9 cellular contexts compared by ENCODE assay signal in the genomic region with DNA sequence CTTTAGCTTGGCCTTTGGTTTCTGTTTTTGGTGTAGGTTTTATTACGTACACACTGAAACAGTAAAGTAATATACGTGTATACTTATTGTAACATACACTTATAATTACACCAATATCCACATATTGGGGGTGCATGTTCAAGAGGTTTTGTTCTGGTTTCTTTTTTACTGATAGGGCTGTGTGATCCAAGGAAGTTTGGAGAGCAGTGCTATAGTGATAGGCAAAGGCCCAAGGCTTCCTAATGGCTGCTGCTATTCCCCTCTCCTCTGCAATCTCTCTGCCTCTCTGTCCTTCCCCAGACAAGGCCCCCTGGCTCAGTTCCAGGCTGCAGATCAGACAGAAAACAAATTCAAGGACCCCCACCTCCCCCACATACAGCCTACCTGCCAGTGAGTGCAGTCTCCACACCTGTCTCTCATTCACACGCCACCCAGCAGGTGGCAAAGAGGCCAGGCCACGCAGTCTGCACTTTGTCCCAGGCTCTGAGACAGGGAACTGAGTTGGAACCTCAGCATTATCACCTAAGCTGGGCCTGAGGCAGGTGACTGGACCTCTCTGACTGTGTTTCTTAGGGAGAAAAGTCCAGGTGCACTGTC. TPM values are rescaled to one million over a fixed set of nuclear protein-coding genes. Genes with fewer than 3 reads are reported as not detected.
DNase-seq lines count a peak whose midpoint lies in the region; ATAC-seq, FAIRE-seq and TF ChIP-seq lines count a peak whose summit lies in the region.
"Had no signal": no experiment of that assay in that cellular context is flagged by ENCODE, and none has a peak within 500 bp of the region (broad histone marks: within the 10 kb centered on the region; RNA-seq: fewer than 3 reads in every experiment).

No MANE protein-coding gene starts in this region.

- BruUV-seq in PC-9 (replicated peaks; lab: Mats Ljungman, UMichigan): no TSS peak

- POLR2A ChIA-PET in PC-9 (lab: Charles Lee; ENCODE audit: unreplicated experiment): interaction anchor here (0.6 kb wide), 1 partner anchor 55 kb away, joined by 3 read pairs; no protein-coding TSS in a partner anchor

- DNase-seq in HFF-Myc (ENCODE audit: extremely low read depth, low read depth) (no peak), PC-9 (no peak), left ventricle myocardium inferior (no peak), small intestine (peak; percentile 94), middle frontal gyrus (ENCODE audit: extremely low spot score, low spot score) (no peak), amniotic stem cell (lab: John Stamatoyannopoulos, UW) (no peak)
- DNase-seq in stimulated activated CD4-positive, alpha-beta T cell treated with anti-CD3 and anti-CD28 coated beads, Interleukin-15, amount 100 ng/mL, for 24 hours: no peak
- DNase-seq: activated gamma-delta T cell had no signal

- H2AFZ ChIP-seq in PC-9: no peak overlapping the region

- peak overlapping the region; percentile 32 for H3K4me3 ChIP-seq in HFF-Myc (replicated peaks; ENCODE audit: low read depth, low read length)
- no peak overlapping the region for H3K4me3 ChIP-seq in PC-9
- H3K4me3 ChIP-seq in left ventricle myocardium inferior: peak overlapping the region; percentile 41
- peak overlapping the region in 1 of 2 donors; percentile 18 for H3K4me3 ChIP-seq in small intestine (ENCODE audit: low read depth in 1 of 2, low read length in 2 of 2)

- H3K27ac ChIP-seq in PC-9 (peak overlapping the region; percentile 10; the same call in 1 of the 2 replicates), left ventricle myocardium inferior (replicated peaks) (peak overlapping the region; percentile 74), small intestine (ENCODE audit: low read depth in 1 of 2, low read length in 1 of 2) (peak overlapping the region; percentile 79 to 90)

- H3F3A ChIP-seq in PC-9 (ENCODE audit: insufficient read depth, low read depth): peaks cover 16% of the 10 kb centered on the region; the same call in 1 of the 2 replicates

- no peaks in the 10 kb centered on the region for H3K9me3 ChIP-seq in PC-9 (ENCODE audit: insufficient read depth, low read depth)
- H3K9me3 ChIP-seq in left ventricle myocardium inferior (replicated peaks): no peaks in the 10 kb centered on the region
- H3K9me3 ChIP-seq in small intestine (ENCODE audit: control insufficient read depth, low read depth): no peaks in the 10 kb centered on the region

- H3K36me3 ChIP-seq in PC-9 (ENCODE audit: low read depth): 0 out of 2 replicates have a peak, but pooled peaks cover 5% of the 10 kb centered on the region
- H3K36me3 ChIP-seq in left ventricle myocardium inferior: no peaks in the 10 kb centered on the region
- H3K36me3 ChIP-seq in small intestine (ENCODE audit: control insufficient read depth in 2 of 2, insufficient read depth in 2 of 2, low read length in 2 of 2): no peaks in the 10 kb centered on the region

- H3K4me2 ChIP-seq in PC-9: no peak overlapping the region

- H3K27me3 ChIP-seq in PC-9 (ENCODE audit: insufficient read depth, low read depth): no peaks in the 10 kb centered on the region
- no peaks in the 10 kb centered on the region for H3K27me3 ChIP-seq in left ventricle myocardium inferior (ENCODE audit: low read depth)
- H3K27me3 ChIP-seq in small intestine (ENCODE audit: control insufficient read depth in 2 of 2, insufficient read depth in 2 of 2, low read length in 2 of 2): no peaks in the 10 kb centered on the region

- intact Hi-C loops in PC-9 (cut with micrococcal nuclease; ENCODE audit: unreplicated experiment) (no loop called here), left ventricle myocardium inferior (cut with micrococcal nuclease) (no loop called here)

- H3K4me1 ChIP-seq in PC-9 (replicated peaks; ENCODE audit: insufficient read depth) (no peaks in the 10 kb centered on the region), left ventricle myocardium inferior (peaks cover 92% of the 10 kb centered on the region), small intestine (ENCODE audit: control insufficient read depth in 2 of 2, insufficient read depth in 1 of 2, low read depth in 1 of 2, low read length in 1 of 2) (no peaks in the 10 kb centered on the region)

- H4K20me1 ChIP-seq in PC-9 (ENCODE audit: insufficient read depth): peaks cover 83% of the 10 kb centered on the region

- no peak for FAIRE-seq in small intestine (lab: Jason Lieb, UNC)

- ATAC-seq in GM18858 (IDR thresholded peaks at IDR 0.05; ENCODE audit: unreplicated experiment): no peak

- TF ChIP-seq CTCF in HFF-Myc (IDR thresholded peaks at IDR 0.05; ENCODE audit: low read depth, low read length, missing control alignments) (no peak), PC-9 (conservative IDR thresholded peaks at IDR 0.05) (no peak), left ventricle myocardium inferior (IDR thresholded peaks at IDR 0.05; ENCODE audit: borderline replicate concordance) (no peak)

- peaks cover 99% of the 10 kb centered on the region for H3K79me2 ChIP-seq in PC-9 (ENCODE audit: low read depth)

- CTCF ChIA-PET in PC-9 (lab: Charles Lee): no interaction called here

- H3K9me2 ChIP-seq in PC-9 (ENCODE audit: insufficient read depth): no peaks in the 10 kb centered on the region

- 23 to 48% (median 42%) methylated on average over 4 of the region's 4 CpGs for WGBS in small intestine, 3 donors

RNA-seq across cellular contexts. Expression of gene TMEM184B, which starts 15.1 kb away (rescaled TPM):
- total RNA-seq in PC-9 (2021) (185 and 192 TPM in 2 replicates), left ventricle myocardium inferior (50.6 TPM)
- polyA plus RNA-seq in small intestine: 10 to 100 TPM in 1 of 3 donors, 1 to 10 TPM in 2; 7.3 to 31.9 (median 8.7) TPM

RNA-seq across cellular contexts. Expression of gene MAFF, which starts 56.0 kb away (rescaled TPM):
- total RNA-seq in PC-9 (2021) (27.9 and 41.8 TPM in 2 replicates), left ventricle myocardium inferior (4.7 TPM)
- 10 to 100 TPM in 2 of 3 donors, 1 to 10 TPM in 1; 9.6 to 26.5 (median 17.2) TPM for polyA plus RNA-seq in small intestine

RNA-seq across cellular contexts. Expression of gene CSNK1E, which starts 59.5 kb away (rescaled TPM):
- total RNA-seq in PC-9 (2021) (331 and 348 TPM in 2 replicates), left ventricle myocardium inferior (76.1 TPM)
- 10 to 100 TPM; 19.0 to 71.8 (median 21.6) TPM for polyA plus RNA-seq in small intestine

Comparison
In these comparisons a context has a peak if more than half of its experiments do, and no peak if none do; other contexts are left out.
1. H3K27ac ChIP-seq: peak in every context shown above with its lines; median percentile 84 in small intestine; 74 in left ventricle myocardium inferior; 10 in PC-9.